Comparison of ENCODE assay signal across 23 cellular contexts in genomic region chr1:221773383-221773782, GRCh38.
"Had no signal": no experiment of that assay in that cellular context is flagged by ENCODE, and none has a peak within 500 bp of the region (broad histone marks: within the 10 kb centered on the region; RNA-seq: fewer than 3 reads in every experiment).

No MANE protein-coding gene starts in this region.

- H3K27me3 ChIP-seq: neural progenitor cell, suprapubic skin, transverse colon, upper lobe of right lung, uterus had no signal

- H3K27ac ChIP-seq: coronary artery, lower lobe of right lung, neural progenitor cell, parathyroid adenoma, suprapubic skin, upper lobe of right lung, uterus had no signal

- H3K4me1 Mint-ChIP-seq: nephron, neural progenitor cell had no signal

- H3K79me2 ChIP-seq: parathyroid adenoma had no signal

- H3K4me1 ChIP-seq: neural progenitor cell, parathyroid adenoma, suprapubic skin, uterus had no signal

- ATAC-seq: effector memory CD8-positive, alpha-beta T cell; left ventricle myocardium superior; lower lobe of right lung; sciatic nerve; stimulated activated effector memory CD8-positive, alpha-beta T cell treated with anti-CD3 and anti-CD28 coated beads, Interleukin-12 subunit alpha, Interleukin-12 subunit beta, amount 100 ng/mL, for 72 hours; stimulated activated naive CD8-positive, alpha-beta T cell treated with anti-CD3 and anti-CD28 coated beads, Interleukin-15, amount 100 ng/mL, for 72 hours; upper lobe of right lung had no signal

- H3K36me3 ChIP-seq: lower lobe of right lung, neural progenitor cell, suprapubic skin, transverse colon, upper lobe of right lung, uterus had no signal

- H3K36me3 Mint-ChIP-seq: immature natural killer cell, neural progenitor cell had no signal

- H3K27me3 Mint-ChIP-seq: effector memory CD8-positive, alpha-beta T cell; progenitor cell of endocrine pancreas; stimulated activated naive CD8-positive, alpha-beta T cell treated with anti-CD3 and anti-CD28 coated beads, Interleukin-15, amount 100 ng/mL, for 72 hours had no signal

- FAIRE-seq: endometrium, frontal cortex, keratinocyte had no signal

- H3K4me2 ChIP-seq: neural progenitor cell had no signal

- DNase-seq: dermis blood vessel endothelial cell; effector memory CD8-positive, alpha-beta T cell; hypothalamus; immature natural killer cell; left ventricle myocardium superior; lower lobe of right lung; stimulated activated CD4-positive, alpha-beta T cell treated with anti-CD3 and anti-CD28 coated beads, Interleukin-2, amount 100 ng/mL, for 24 hours; stimulated activated CD4-positive, alpha-beta T cell treated with anti-CD3 and anti-CD28 coated beads, Interleukin-4, amount 100 ng/mL, for 24 hours; stimulated activated naive CD8-positive, alpha-beta T cell treated with anti-CD3 and anti-CD28 coated beads, Interleukin-15, amount 100 ng/mL, for 72 hours; transverse colon; upper lobe of right lung; uterus had no signal

- H3K27ac Mint-ChIP-seq: effector memory CD8-positive, alpha-beta T cell; nephron; neural progenitor cell; progenitor cell of endocrine pancreas; stimulated activated effector memory CD8-positive, alpha-beta T cell treated with anti-CD3 and anti-CD28 coated beads, Interleukin-12 subunit alpha, Interleukin-12 subunit beta, amount 100 ng/mL, for 72 hours; stimulated activated naive CD8-positive, alpha-beta T cell treated with anti-CD3 and anti-CD28 coated beads, Interleukin-15, amount 100 ng/mL, for 72 hours had no signal

- H3K4me3 Mint-ChIP-seq: effector memory CD8-positive, alpha-beta T cell; immature natural killer cell; nephron; neural progenitor cell; stimulated activated effector memory CD8-positive, alpha-beta T cell treated with anti-CD3 and anti-CD28 coated beads, Interleukin-12 subunit alpha, Interleukin-12 subunit beta, amount 100 ng/mL, for 72 hours; stimulated activated naive CD8-positive, alpha-beta T cell treated with anti-CD3 and anti-CD28 coated beads, Interleukin-15, amount 100 ng/mL, for 72 hours had no signal

- H3K4me3 ChIP-seq: coronary artery, lower lobe of right lung, neural progenitor cell, suprapubic skin, transverse colon, upper lobe of right lung, uterus had no signal

- H3K9ac ChIP-seq: neural progenitor cell, parathyroid adenoma had no signal

- H3K9me3 ChIP-seq: lower lobe of right lung, suprapubic skin, transverse colon, upper lobe of right lung, uterus had no signal
